In genomic region chr14:62691613-62692489, GRCh38 we compare ENCODE assay signal across 2 cellular contexts.
TF ChIP-seq lines count a peak whose summit lies in the region.

No MANE protein-coding gene starts in this region.

TF ChIP-seq in SK-N-SH treated with all-trans-retinoic acid at 6 μM for 48 hours, 23 proteins besides CTCF, POLR2A, EP300 and RAD21 (continued from another document):
- TF ChIP-seq BACH2 (CRISPR knock-in tag; IDR thresholded peaks at IDR 0.05; ENCODE audit: borderline replicate concordance), result no peak
- no peak for TF ChIP-seq ZFP30 (CRISPR knock-in tag; IDR thresholded peaks at IDR 0.05)
- no peak for TF ChIP-seq OSR1 (CRISPR knock-in tag; IDR thresholded peaks at IDR 0.05)
- TF ChIP-seq POU6F1 (CRISPR knock-in tag; IDR thresholded peaks at IDR 0.05; ENCODE audit: borderline replicate concordance, low read depth), result no peak

TF ChIP-seq in SK-N-SH, 30 proteins besides CTCF, POLR2A, EP300 and RAD21 (continued from another document):
- TF ChIP-seq PBX3 (IDR thresholded peaks at IDR 0.05) (no peak), RFX5 (IDR thresholded peaks at IDR 0.05; ENCODE audit: low read length) (no peak), FOXJ3 (CRISPR knock-in tag; IDR thresholded peaks at IDR 0.05) (no peak), POLR2AphosphoS5 (IDR thresholded peaks at IDR 0.05; ENCODE audit: low read depth, low read length) (no peak), IRF3 (IDR thresholded peaks at IDR 0.05; ENCODE audit: low read depth, low read length) (no peak), JUND (IDR thresholded peaks at IDR 0.05) (no peak), TEAD4 (IDR thresholded peaks at IDR 0.05; ENCODE audit: borderline replicate concordance, insufficient read depth) (no peak), NRF1 (IDR thresholded peaks at IDR 0.05; ENCODE audit: low read depth, low read length) (no peak), SMC3 (IDR thresholded peaks at IDR 0.05; ENCODE audit: low read depth, low read length) (no peak)
- TF ChIP-seq, protein P1, sequence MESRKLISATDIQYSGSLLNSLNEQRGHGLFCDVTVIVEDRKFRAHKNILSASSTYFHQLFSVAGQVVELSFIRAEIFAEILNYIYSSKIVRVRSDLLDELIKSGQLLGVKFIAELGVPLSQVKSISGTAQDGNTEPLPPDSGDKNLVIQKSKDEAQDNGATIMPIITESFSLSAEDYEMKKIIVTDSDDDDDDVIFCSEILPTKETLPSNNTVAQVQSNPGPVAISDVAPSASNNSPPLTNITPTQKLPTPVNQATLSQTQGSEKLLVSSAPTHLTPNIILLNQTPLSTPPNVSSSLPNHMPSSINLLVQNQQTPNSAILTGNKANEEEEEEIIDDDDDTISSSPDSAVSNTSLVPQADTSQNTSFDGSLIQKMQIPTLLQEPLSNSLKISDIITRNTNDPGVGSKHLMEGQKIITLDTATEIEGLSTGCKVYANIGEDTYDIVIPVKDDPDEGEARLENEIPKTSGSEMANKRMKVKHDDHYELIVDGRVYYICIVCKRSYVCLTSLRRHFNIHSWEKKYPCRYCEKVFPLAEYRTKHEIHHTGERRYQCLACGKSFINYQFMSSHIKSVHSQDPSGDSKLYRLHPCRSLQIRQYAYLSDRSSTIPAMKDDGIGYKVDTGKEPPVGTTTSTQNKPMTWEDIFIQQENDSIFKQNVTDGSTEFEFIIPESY (IDR thresholded peaks at IDR 0.05; ENCODE audit: borderline replicate concordance, low read depth), result no peak
- TF ChIP-seq, protein P2, sequence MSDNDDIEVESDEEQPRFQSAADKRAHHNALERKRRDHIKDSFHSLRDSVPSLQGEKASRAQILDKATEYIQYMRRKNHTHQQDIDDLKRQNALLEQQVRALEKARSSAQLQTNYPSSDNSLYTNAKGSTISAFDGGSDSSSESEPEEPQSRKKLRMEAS (IDR thresholded peaks at IDR 0.05; ENCODE audit: low read depth), result no peak
